ENCODE assay signal across 29 cellular contexts in the genomic region with DNA sequence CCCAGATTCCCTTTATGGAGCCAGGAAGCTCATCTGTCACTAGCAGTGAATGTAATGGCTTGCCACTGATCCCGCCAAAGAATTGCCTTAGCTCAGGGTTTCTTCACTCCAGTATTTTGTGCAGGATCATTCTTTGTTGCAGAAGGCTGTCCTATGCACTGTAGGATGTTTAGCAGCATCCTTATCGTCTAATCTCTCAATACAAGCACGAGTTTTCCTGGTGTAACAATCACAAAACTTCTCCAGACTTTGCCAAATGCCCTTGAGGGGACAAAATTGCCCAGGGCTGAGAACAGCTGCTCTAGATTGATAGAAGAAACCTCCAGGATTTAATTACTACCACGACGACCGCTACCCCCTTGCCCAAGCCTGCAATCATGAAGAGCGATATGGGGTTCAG. TPM values are rescaled to one million over a fixed set of nuclear protein-coding genes. Genes with fewer than 3 reads are reported as not detected.
"Had no signal": no experiment of that assay in that cellular context is flagged by ENCODE, and none has a peak within 500 bp of the region (broad histone marks: within the 10 kb centered on the region; RNA-seq: fewer than 3 reads in every experiment).

No MANE protein-coding gene starts in this region.

- H3K4me1 ChIP-seq: body of pancreas had no signal

- ATAC-seq: activated CD4-positive, alpha-beta T cell treated with anti-CD3 and anti-CD28 coated beads for 36 hours; activated naive CD4-positive, alpha-beta T cell treated with anti-CD3 and anti-CD28 coated beads, Interleukin-2, amount 50 U/mL, for 72 hours; activated T-cell treated with anti-CD3 and anti-CD28 coated beads, Interleukin-2, amount 50 U/mL, for 72 hours; body of pancreas; effector memory CD8-positive, alpha-beta T cell; T-helper 17 cell had no signal

- H3K36me3 ChIP-seq: esophagus squamous epithelium had no signal

- H3K4me3 ChIP-seq: body of pancreas, esophagus squamous epithelium had no signal

- H3K9me3 ChIP-seq: body of pancreas, esophagus squamous epithelium had no signal

- H3K27me3 ChIP-seq: body of pancreas had no signal

- DNase-seq: activated CD4-positive, alpha-beta memory T cell treated with anti-CD3 and anti-CD28 coated beads, Interleukin-2, amount 10 ng/mL, durations not matched to agents 7 days and 5 days; activated CD4-positive, alpha-beta T cell treated with anti-CD3 and anti-CD28 coated beads for 36 hours; activated CD4-positive, alpha-beta T cell treated with anti-CD3 and anti-CD28 coated beads, Interleukin-2, amount 10 ng/mL, durations not matched to agents 24 days and 14 days; activated CD4-positive, CD25-positive, alpha-beta regulatory T cell; activated CD4-positive, CD25-positive, alpha-beta regulatory T cell treated with anti-CD3 and anti-CD28 coated beads, Interleukin-2, amount 50 U/mL, for 72 hours; activated CD8-positive, alpha-beta memory T cell treated with anti-CD3 and anti-CD28 coated beads, Interleukin-2, amount 50 U/mL, for 48 hours; activated gamma-delta T cell; activated naive CD4-positive, alpha-beta T cell; activated naive CD4-positive, alpha-beta T cell treated with anti-CD3 and anti-CD28 coated beads, Interleukin-2, amount 10 ng/mL, durations not matched to agents 7 days and 5 days; activated naive CD8-positive, alpha-beta T cell treated with anti-CD3 and anti-CD28 coated beads, Interleukin-2, amount 10 ng/mL, durations not matched to agents 7 days and 5 days; activated T-cell treated with anti-CD3 and anti-CD28 coated beads for 4 hours; activated T-cell treated with anti-CD3 and anti-CD28 coated beads, Interleukin-2, amount 50 U/mL, for 24 hours; activated T-cell treated with anti-CD3 and anti-CD28 coated beads, Interleukin-2, amount 50 U/mL, for 72 hours; amygdala; aorta; body of pancreas; caudate nucleus; cortex of kidney; dermis blood vessel endothelial cell; effector CD4-positive, alpha-beta T cell; effector memory CD8-positive, alpha-beta T cell; erythroblast; esophagus squamous epithelium; foreskin fibroblast; head of caudate nucleus; hippocampal formation; T-helper 17 cell; T1000 had no signal

- H3K27ac ChIP-seq: body of pancreas, esophagus squamous epithelium had no signal

RNA-seq across cellular contexts. Expression of gene GXYLT2, which starts 32.8 kb away (rescaled TPM):
- total RNA-seq: activated CD4-positive, alpha-beta memory T cell treated with anti-CD3 and anti-CD28 coated beads, Interleukin-2, amount 10 ng/mL, durations not matched to agents 7 days and 5 days; activated CD4-positive, alpha-beta T cell treated with anti-CD3 and anti-CD28 coated beads, Interleukin-2, amount 10 ng/mL, durations not matched to agents 24 days and 14 days; activated naive CD8-positive, alpha-beta T cell treated with anti-CD3 and anti-CD28 coated beads, Interleukin-2, amount 10 ng/mL, durations not matched to agents 7 days and 5 days had no signal
